In the genomic region with DNA sequence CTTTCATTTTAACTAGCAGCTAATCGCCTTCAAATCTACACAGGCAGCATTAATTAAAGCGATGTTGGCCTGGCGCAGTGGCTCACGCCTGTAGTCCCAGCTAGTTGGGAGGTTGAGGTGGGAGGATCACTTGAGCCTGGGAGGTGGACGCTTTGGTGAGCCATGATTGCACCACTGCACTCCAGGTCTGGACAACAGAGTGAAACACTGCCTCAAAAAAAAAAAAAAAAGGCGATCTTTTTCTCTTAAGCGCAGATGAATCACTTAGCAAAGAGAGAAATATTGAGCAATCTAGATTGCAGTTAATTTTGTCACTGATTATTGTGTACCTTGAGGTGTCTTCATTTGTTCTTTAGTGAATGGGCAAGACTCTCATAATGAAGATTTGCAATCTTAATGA, we compare ENCODE assay signal across 15 cellular contexts. TPM values are rescaled to one million over a fixed set of nuclear protein-coding genes. Genes with fewer than 3 reads are reported as not detected.
DNase-seq lines count a peak whose midpoint lies in the region; TF ChIP-seq lines count a peak whose summit lies in the region.
"Had no signal": no experiment of that assay in that cellular context is flagged by ENCODE, and none has a peak within 500 bp of the region (broad histone marks: within the 10 kb centered on the region; RNA-seq: fewer than 3 reads in every experiment).

No MANE protein-coding gene starts in this region.

- H4K91ac ChIP-seq in mesenchymal stem cell (ENCODE audit: low read length), result no peak overlapping the region

- H4K8ac ChIP-seq in mesenchymal stem cell (ENCODE audit: low read length), result no peak overlapping the region

- 96% methylated on average over 7 of the region's 7 CpGs for WGBS in mesenchymal stem cell

- no peak overlapping the region for H2AFZ ChIP-seq in mesenchymal stem cell (ENCODE audit: low read depth, low read length)

- peaks cover 4% of the 10 kb centered on the region for H3K4me1 ChIP-seq in mesenchymal stem cell (ENCODE audit: control insufficient read depth, insufficient read depth, low read depth, low read length)

- H3K27ac ChIP-seq in mesenchymal stem cell (ENCODE audit: low read length, poor library complexity, severe bottlenecking), result no peak overlapping the region
- H3K27ac ChIP-seq: spleen had no signal

- no peak overlapping the region for H3K4me2 ChIP-seq in mesenchymal stem cell (ENCODE audit: low read length, poor library complexity, severe bottlenecking)

- H3K36me3 ChIP-seq in mesenchymal stem cell (ENCODE audit: control insufficient read depth in 1 of 2, insufficient read depth in 2 of 2, low read depth in 1 of 2, low read length in 2 of 2), result no peaks in the 10 kb centered on the region
- H3K36me3 ChIP-seq: spleen had no signal

- H2BK15ac ChIP-seq in mesenchymal stem cell (ENCODE audit: low read depth, poor library complexity, severe bottlenecking), result no peak overlapping the region

- peak overlapping the region; percentile 22 for H3K9ac ChIP-seq in mesenchymal stem cell (ENCODE audit: low read length)

- no peak overlapping the region for H3K18ac ChIP-seq in mesenchymal stem cell (ENCODE audit: low read depth in 1 of 2, low read length in 2 of 2)

- H3K9me3 ChIP-seq in mesenchymal stem cell (ENCODE audit: control insufficient read depth, low read length), result no peaks in the 10 kb centered on the region
- H3K9me3 ChIP-seq: spleen had no signal

- no peak overlapping the region for H2BK120ac ChIP-seq in mesenchymal stem cell (ENCODE audit: low read depth, low read length)

- TF ChIP-seq CTCF in choroid plexus epithelial cell (conservative IDR thresholded peaks at IDR 0.05; ENCODE audit: low read depth, low read length) (no peak), GM13976 (IDR thresholded peaks at IDR 0.05; ENCODE audit: borderline replicate concordance, control extremely low read depth, extremely low read depth, insufficient read depth, missing control alignments) (no peak)

- H3K27me3 ChIP-seq in mesenchymal stem cell (ENCODE audit: control insufficient read depth in 1 of 2, insufficient read depth in 1 of 2, low read length in 2 of 2), result no peaks in the 10 kb centered on the region
- H3K27me3 ChIP-seq: spleen had no signal

- no peak overlapping the region for H2BK12ac ChIP-seq in mesenchymal stem cell (ENCODE audit: low read length in 2 of 2)

- H2BK5ac ChIP-seq in mesenchymal stem cell (ENCODE audit: low read depth, low read length, poor library complexity, severe bottlenecking), result no peak overlapping the region

- H3K4ac ChIP-seq in mesenchymal stem cell (ENCODE audit: low read depth in 1 of 2, low read length in 2 of 2), result no peak overlapping the region

- in situ Hi-C loops in GM13976 (cut with MboI; ENCODE audit: low sequenced_read_pairs, unreplicated experiment), result no loop called here

- H3K4me3 ChIP-seq in choroid plexus epithelial cell (ENCODE audit: low read depth, low read length) (no peak overlapping the region), mesenchymal stem cell (ENCODE audit: insufficient read depth in 1 of 2, low read depth in 1 of 2, low read length in 2 of 2) (no peak overlapping the region)
- H3K4me3 ChIP-seq: spleen had no signal

- H3K23ac ChIP-seq in mesenchymal stem cell (ENCODE audit: low read length in 2 of 2), result no peak overlapping the region

- DNase-seq in EH (ENCODE audit: low read depth) (peak; percentile 54), NOMO-1 treated with DMSO at 0.1 percent for 48 hours (lab: John Stamatoyannopoulos, UW; ENCODE audit: unreplicated experiment) (peak; percentile 66), choroid plexus epithelial cell (ENCODE audit: low read depth) (peak; percentile 83), mesenchymal stem cell (peak; percentile 55), GM13976 (ENCODE audit: low spot score) (no peak), NCI-H446 treated with DMSO at 0.1 percent for 48 hours (lab: John Stamatoyannopoulos, UW) (no peak), amygdala (lab: John Stamatoyannopoulos, UW) (no peak), COLO668 (lab: John Stamatoyannopoulos, UW; ENCODE audit: unreplicated experiment) (no peak)
- DNase-seq: activated naive CD8-positive, alpha-beta T cell treated with anti-CD3 and anti-CD28 coated beads for 36 hours; activated T-cell treated with anti-CD3 and anti-CD28 coated beads for 4 hours; Calu3; erythroblast; NCI-H1048; NCI-H2171 treated with DMSO at 0.1 percent for 48 hours; spleen had no signal

- H2AK5ac ChIP-seq in mesenchymal stem cell (ENCODE audit: low read length, severe bottlenecking), result no peak overlapping the region

- H3K14ac ChIP-seq in mesenchymal stem cell (ENCODE audit: low read length in 2 of 2), result no peak overlapping the region

- peaks cover 14% of the 10 kb centered on the region for H3K79me1 ChIP-seq in mesenchymal stem cell (replicated peaks; ENCODE audit: low read length, poor library complexity, severe bottlenecking)

RNA-seq across cellular contexts. Expression of gene SNTB2, which starts 12.4 kb away (rescaled TPM):
- 8.5 TPM for polyA plus RNA-seq in mesenchymal stem cell (2013, experiment 1 of 2)
- polyA plus RNA-seq in mesenchymal stem cell (2013, experiment 2 of 2), result 8.2 TPM

Comparison
In these comparisons a context has a peak if more than half of its experiments do, and no peak if none do; other contexts are left out.
1. DNase-seq: peak in EH (single experiment), NOMO-1 treated with DMSO at 0.1 percent for 48 hours (single experiment), choroid plexus epithelial cell (single experiment) and mesenchymal stem cell (single experiment); none in GM13976 (single experiment), NCI-H446 treated with DMSO at 0.1 percent for 48 hours (single experiment), amygdala (0 of 56) and COLO668 (single experiment).